In genomic region chr11:2746401-2747230, GRCh38 we compare ENCODE assay signal across 1 cellular context.
TF ChIP-seq lines count a peak whose summit lies in the region.

No MANE protein-coding gene starts in this region.

TF ChIP-seq in GM23338, 12 proteins besides CTCF, POLR2A, EP300 and RAD21 (continued from another document):
- TF ChIP-seq ZNF462 (CRISPR knock-in tag; IDR thresholded peaks at IDR 0.05): no peak
- no peak for TF ChIP-seq POLR2AphosphoS5 (IDR thresholded peaks at IDR 0.05; ENCODE audit: low read depth)
- TF ChIP-seq ZNF331 (CRISPR knock-in tag; IDR thresholded peaks at IDR 0.05; ENCODE audit: low read depth): no peak
- no peak for TF ChIP-seq STAT1 (IDR thresholded peaks at IDR 0.05; ENCODE audit: unreplicated experiment)
- TF ChIP-seq EZH2phosphoT487 (IDR thresholded peaks at IDR 0.05; ENCODE audit: unreplicated experiment): no peak
- TF ChIP-seq ETS1 (IDR thresholded peaks at IDR 0.05): no peak
- TF ChIP-seq ZNF114 (CRISPR knock-in tag; IDR thresholded peaks at IDR 0.05): no peak
- TF ChIP-seq NANOG (IDR thresholded peaks at IDR 0.05; ENCODE audit: borderline replicate concordance): no peak
- no peak for TF ChIP-seq CREB1 (CRISPR knock-in tag; IDR thresholded peaks at IDR 0.05; ENCODE audit: low read depth)
- TF ChIP-seq EZH2 (IDR thresholded peaks at IDR 0.05; ENCODE audit: low read depth, unreplicated experiment): no peak
- no peak for TF ChIP-seq JUNB (IDR thresholded peaks at IDR 0.05; ENCODE audit: unreplicated experiment)
TF ChIP-seq in GM23338: peak in this region for 0.
